In genomic region chr5:98341038-98341710, GRCh38 we compare ENCODE assay signal across 19 cellular contexts.
A peak's percentile ranks its signal among the peaks of the same experiment; 100 is the strongest.
DNase-seq lines count a peak whose midpoint lies in the region; ATAC-seq, FAIRE-seq and TF ChIP-seq lines count a peak whose summit lies in the region.
"Had no signal": no experiment of that assay in that cellular context is flagged by ENCODE, and none has a peak within 500 bp of the region (broad histone marks: within the 10 kb centered on the region; RNA-seq: fewer than 3 reads in every experiment).

No MANE protein-coding gene starts in this region.

- H3K4me1 Mint-ChIP-seq in CD8-positive, alpha-beta T cell (ENCODE audit: low read depth), result no peaks in the 10 kb centered on the region
- H3K4me1 Mint-ChIP-seq: activated CD4-positive, alpha-beta T cell treated with anti-CD3 and anti-CD28 coated beads for 36 hours had no signal

- H3K27me3 Mint-ChIP-seq in CD8-positive, alpha-beta T cell (ENCODE audit: low read depth), result no peaks in the 10 kb centered on the region
- H3K27me3 Mint-ChIP-seq: activated CD4-positive, alpha-beta T cell treated with anti-CD3 and anti-CD28 coated beads for 36 hours had no signal

- TF ChIP-seq CTCF in right atrium auricular region (IDR thresholded peaks at IDR 0.05), result no peak
- no peak for TF ChIP-seq CTCF in bronchial epithelial cell (IDR thresholded peaks at IDR 0.05; ENCODE audit: insufficient read depth, low read length, severe bottlenecking)
- TF ChIP-seq CTCF in CD8-positive, alpha-beta T cell (IDR thresholded peaks at IDR 0.05), result no peak

- no peaks in the 10 kb centered on the region for H3K9me3 ChIP-seq in right atrium auricular region
- no peaks in the 10 kb centered on the region for H3K9me3 ChIP-seq in CD8-positive, alpha-beta T cell (ENCODE audit: low read length)
- H3K9me3 ChIP-seq: adrenal gland, thoracic aorta had no signal

- H3K4me1 ChIP-seq in right atrium auricular region, result no peaks in the 10 kb centered on the region
- H3K4me1 ChIP-seq in CD8-positive, alpha-beta T cell (ENCODE audit: insufficient read depth, low read length), result no peaks in the 10 kb centered on the region
- H3K4me1 ChIP-seq: adrenal gland had no signal

- no peak overlapping the region for H3K4me3 Mint-ChIP-seq in CD8-positive, alpha-beta T cell
- H3K4me3 Mint-ChIP-seq: activated CD4-positive, alpha-beta T cell treated with anti-CD3 and anti-CD28 coated beads for 36 hours; T-helper 1 cell treated with Interleukin-12 subunit alpha and Interleukin-12 subunit beta and Interleukin-4 antibody, amounts not matched to agents 30 μg/mL and 1 μg/mL, for 36 hours had no signal

- no peak for FAIRE-seq in bronchial epithelial cell (lab: Jason Lieb, UNC)

- no peak overlapping the region for H3K4me3 ChIP-seq in right atrium auricular region
- H3K4me3 ChIP-seq in bronchial epithelial cell (ENCODE audit: low read depth, low read length), result no peak overlapping the region
- no peak overlapping the region for H3K4me3 ChIP-seq in CD8-positive, alpha-beta T cell (ENCODE audit: low read depth, low read length)
- H3K4me3 ChIP-seq: adrenal gland, lung, thoracic aorta had no signal

- H3K27ac Mint-ChIP-seq in CD8-positive, alpha-beta T cell, result no peak overlapping the region
- H3K27ac Mint-ChIP-seq: activated CD4-positive, alpha-beta T cell treated with anti-CD3 and anti-CD28 coated beads for 36 hours; T-helper 1 cell treated with Interleukin-12 subunit alpha and Interleukin-12 subunit beta and Interleukin-4 antibody, amounts not matched to agents 30 μg/mL and 1 μg/mL, for 36 hours had no signal

- POLR2A ChIA-PET in CD8-positive, alpha-beta T cell (lab: Charles Lee), result no interaction called here

- no peaks in the 10 kb centered on the region for H3K9me3 Mint-ChIP-seq in CD8-positive, alpha-beta T cell

- H3K27ac ChIP-seq in right atrium auricular region, result no peak overlapping the region
- no peak overlapping the region for H3K27ac ChIP-seq in CD8-positive, alpha-beta T cell (ENCODE audit: low read depth, low read length)
- H3K27ac ChIP-seq: adrenal gland, neutrophil, thoracic aorta had no signal

- DNase-seq in Right ventricle myocardium superior (no peak), right atrium auricular region (ENCODE audit: low spot score) (no peak), bronchial epithelial cell (ENCODE audit: low read depth) (peak; percentile 68), iris pigment epithelial cell (ENCODE audit: low read depth) (peak; percentile 96), NCI-H2171 (lab: John Stamatoyannopoulos, UW) (no peak)
- no peak for DNase-seq in CD8-positive, alpha-beta T cell
- DNase-seq in activated CD8-positive, alpha-beta memory T cell treated with anti-CD3 and anti-CD28 coated beads, Interleukin-2, amount 50 U/mL, for 48 hours, result no peak
- DNase-seq: activated CD4-positive, alpha-beta T cell treated with anti-CD3 and anti-CD28 coated beads for 36 hours; adrenal gland; hypothalamus; NCI-H1092; NCI-H446 treated with DMSO at 0.1 percent for 48 hours; PC-3; stimulated activated CD4-positive, alpha-beta T cell treated with anti-CD3 and anti-CD28 coated beads, Interleukin-12 subunit alpha, Interleukin-12 subunit beta, amount 100 ng/mL, for 4 hours had no signal

- intact Hi-C loops in Right ventricle myocardium superior (cut with DNase I), result no loop called here
- intact Hi-C loops in CD8-positive, alpha-beta T cell (cut with DNase I, micrococcal nuclease), result no loop called here

- no peaks in the 10 kb centered on the region for H3K27me3 ChIP-seq in right atrium auricular region
- no peaks in the 10 kb centered on the region for H3K27me3 ChIP-seq in bronchial epithelial cell (ENCODE audit: control insufficient read depth, insufficient read depth, low read length)
- H3K27me3 ChIP-seq in CD8-positive, alpha-beta T cell (ENCODE audit: insufficient read depth, low read length), result no peaks in the 10 kb centered on the region
- H3K27me3 ChIP-seq: adrenal gland, neutrophil had no signal

- CTCF ChIA-PET in CD8-positive, alpha-beta T cell (lab: Charles Lee), result no interaction called here

- H3K36me3 Mint-ChIP-seq in CD8-positive, alpha-beta T cell, result no peaks in the 10 kb centered on the region

- H3K36me3 ChIP-seq in right atrium auricular region, result no peaks in the 10 kb centered on the region
- H3K36me3 ChIP-seq in bronchial epithelial cell (ENCODE audit: control insufficient read depth, insufficient read depth, low read length), result no peaks in the 10 kb centered on the region
- H3K36me3 ChIP-seq in CD8-positive, alpha-beta T cell (ENCODE audit: insufficient read depth, low read length), result no peaks in the 10 kb centered on the region
- H3K36me3 ChIP-seq: adrenal gland, neutrophil, thoracic aorta had no signal

- ATAC-seq in Right ventricle myocardium superior (ENCODE audit: poor library complexity) (peak; percentile 46), HG03460 (IDR thresholded peaks at IDR 0.05; ENCODE audit: unreplicated experiment) (no peak)
- ATAC-seq in CD8-positive, alpha-beta T cell, result no peak
- ATAC-seq: activated CD4-positive, alpha-beta T cell treated with anti-CD3 and anti-CD28 coated beads for 36 hours; PC-3 had no signal

Comparison
In these comparisons a context has a peak if more than half of its experiments do, and no peak if none do; other contexts are left out.
1. DNase-seq: peak in bronchial epithelial cell (single experiment) and iris pigment epithelial cell (single experiment); none in Right ventricle myocardium superior (single experiment), right atrium auricular region (single experiment), CD8-positive, alpha-beta T cell (0 of 7), NCI-H2171 (single experiment) and activated CD8-positive, alpha-beta memory T cell treated with anti-CD3 and anti-CD28 coated beads, Interleukin-2, amount 50 U/mL, for 48 hours (single experiment).